ENCODE assay signal across 8 cellular contexts in genomic region chr12:27709212-27709931, GRCh38. TPM values are rescaled to one million over a fixed set of nuclear protein-coding genes. Genes with fewer than 3 reads are reported as not detected.
DNase-seq lines count a peak whose midpoint lies in the region; ATAC-seq and TF ChIP-seq lines count a peak whose summit lies in the region.
"Had no signal": no experiment of that assay in that cellular context is flagged by ENCODE, and none has a peak within 500 bp of the region (broad histone marks: within the 10 kb centered on the region; RNA-seq: fewer than 3 reads in every experiment).

No MANE protein-coding gene starts in this region.

- H3K4me1 Mint-ChIP-seq in Caco-2 (ENCODE audit: low read depth, unreplicated experiment): peaks cover 11% of the 10 kb centered on the region

- POLR2A ChIA-PET in Caco-2 (lab: Charles Lee): interaction anchor here (1.2 to 1.5 kb wide), 4 partner anchors 13 to 876 kb away, joined by 3 to 6 read pairs (median 4); partner anchors contain the start of genes ITPR2, KLHL42, MANSC4 and PPFIBP1

- H3K27ac ChIP-seq in Peyer's patch: peak overlapping the region in 3 of 4 donors; percentile 52 to 87 (median 84)

- H3K9me3 ChIP-seq in Caco-2 (no peaks in the 10 kb centered on the region), Peyer's patch (no peaks in the 10 kb centered on the region)

- intact Hi-C loops in Caco-2 (cut with micrococcal nuclease; ENCODE audit: unreplicated experiment): no loop called here

- H3K27me3 Mint-ChIP-seq in Caco-2 (ENCODE audit: insufficient read depth, unreplicated experiment): no peaks in the 10 kb centered on the region

- no peaks in the 10 kb centered on the region for H3K27me3 ChIP-seq in Caco-2 (replicated peaks; ENCODE audit: control insufficient read depth, insufficient read depth, low read length)
- no peaks in the 10 kb centered on the region for H3K27me3 ChIP-seq in Peyer's patch

- peak overlapping the region; percentile 93 for H3K4me3 Mint-ChIP-seq in Caco-2 (ENCODE audit: unreplicated experiment)

- no peak for ATAC-seq in HG03039 (IDR thresholded peaks at IDR 0.05; ENCODE audit: unreplicated experiment)

- H3K36me3 Mint-ChIP-seq in Caco-2 (ENCODE audit: insufficient read depth, unreplicated experiment): peaks cover 13% of the 10 kb centered on the region

- no peak for TF ChIP-seq POLR2A in Peyer's patch (IDR thresholded peaks at IDR 0.05)

- no peak for DNase-seq in Caco-2
- DNase-seq in Peyer's patch: no peak
- DNase-seq in fibroblast of pulmonary artery (ENCODE audit: low read depth): no peak
- no peak for DNase-seq in skeletal muscle cell (ENCODE audit: low read depth)
- DNase-seq in epidermal melanocyte (ENCODE audit: insufficient read length, low spot score): no peak
- DNase-seq in SW 1271 (lab: John Stamatoyannopoulos, UW): no peak
- DNase-seq: amniotic stem cell had no signal

- peak overlapping the region; percentile 73 for H3K4me3 ChIP-seq in Caco-2 (ENCODE audit: low read depth, low read length)
- H3K4me3 ChIP-seq in Peyer's patch: peak overlapping the region in 3 of 4 donors; percentile 82 to 84 (median 84)
- H3K4me3 ChIP-seq in fibroblast of pulmonary artery (replicated peaks; ENCODE audit: low read depth, low read length): peak overlapping the region; percentile 99
- peak overlapping the region; percentile 95 for H3K4me3 ChIP-seq in skeletal muscle cell (ENCODE audit: low read depth, low read length)

- H3K36me3 ChIP-seq in Caco-2 (ENCODE audit: control insufficient read depth, insufficient read depth, low read length) (no peaks in the 10 kb centered on the region), Peyer's patch (no peaks in the 10 kb centered on the region)

- TF ChIP-seq CTCF in Caco-2 (IDR thresholded peaks at IDR 0.05; ENCODE audit: insufficient read depth in 1 of 2, low read depth in 1 of 2, low read length in 1 of 2, severe bottlenecking in 1 of 2, unreplicated experiment in 1 of 2) (no peak), Peyer's patch (IDR thresholded peaks at IDR 0.05) (no peak), fibroblast of pulmonary artery (IDR thresholded peaks at IDR 0.05; ENCODE audit: low read length, missing control alignments) (no peak)

- peak overlapping the region; percentile 97 for H3K27ac Mint-ChIP-seq in Caco-2 (ENCODE audit: unreplicated experiment)

- no TSS peak for BruUV-seq in Caco-2 (replicated peaks; lab: Mats Ljungman, UMichigan)

- CTCF ChIA-PET in Caco-2 (lab: Charles Lee): no interaction called here

- H3K4me1 ChIP-seq in Caco-2 (no peaks in the 10 kb centered on the region), Peyer's patch (peaks cover 0 to 10% (median 4%) of the 10 kb centered on the region in 4 donors)

- H3K9me3 Mint-ChIP-seq in Caco-2 (ENCODE audit: unreplicated experiment): no peaks in the 10 kb centered on the region

RNA-seq across cellular contexts. Expression of gene MRPS35, which starts 1.3 kb away (rescaled TPM):
- 135 TPM in 2 replicates for total RNA-seq in Caco-2 (2022)
- total RNA-seq in Peyer's patch: 10 to 100 TPM; 39.8 to 55.3 (median 50.4) TPM

RNA-seq across cellular contexts. Expression of gene REP15, which starts 13.1 kb away (rescaled TPM):
- total RNA-seq in Caco-2 (2022) (1.8 and 2.3 TPM in 2 replicates), Peyer's patch (10 to 100 TPM; 14.3 to 23.8 (median 17.9) TPM)
